ENCODE assay signal across 8 cellular contexts in the genomic region with DNA sequence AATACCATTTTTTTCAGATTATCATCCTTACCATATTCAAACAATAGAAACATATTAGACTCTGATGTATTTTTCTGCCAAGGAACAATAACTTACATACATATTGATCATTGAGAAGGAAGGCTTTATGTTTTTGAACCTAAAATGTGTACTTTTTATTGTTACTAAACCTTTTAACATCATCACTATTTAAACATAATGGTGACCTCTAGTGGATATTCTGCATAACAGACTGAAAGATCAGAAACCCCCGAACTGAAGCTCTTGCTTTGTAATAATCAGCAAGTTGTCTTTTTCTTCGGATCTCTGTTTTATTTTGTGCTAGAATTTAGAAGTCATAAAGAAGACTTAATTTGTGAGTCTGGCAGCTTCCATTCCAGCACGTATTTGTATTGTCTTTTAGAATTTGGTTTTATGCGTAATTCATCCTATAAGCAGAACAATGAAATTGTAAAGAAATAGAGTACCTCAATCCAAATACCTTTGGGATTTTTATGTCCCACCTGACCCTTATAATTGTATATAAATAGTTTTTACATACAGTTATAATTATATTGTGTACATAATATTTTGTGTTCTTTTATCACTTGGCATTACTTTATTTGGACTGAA.
DNase-seq lines count a peak whose midpoint lies in the region; ATAC-seq and TF ChIP-seq lines count a peak whose summit lies in the region.

No MANE protein-coding gene starts in this region.

- H3K4me1 ChIP-seq in BE2C (peaks cover 4% of the 10 kb centered on the region), uterus (no peaks in the 10 kb centered on the region)

- H3K36me3 ChIP-seq in BE2C (no peaks in the 10 kb centered on the region; the same call in 1 of the 2 replicates), brain microvascular endothelial cell (replicated peaks) (no peaks in the 10 kb centered on the region), uterus (no peaks in the 10 kb centered on the region)

- intact Hi-C loops in uterus (cut with DNase I; ENCODE audit: low total_unique reads) = loop anchor here (2.0 kb wide), 1 partner anchor 133 kb away; a partner anchor contains a TSS

- no peaks in the 10 kb centered on the region for H3K9me3 ChIP-seq in BE2C
- no peaks in the 10 kb centered on the region for H3K9me3 ChIP-seq in uterus

- TF ChIP-seq POLR2A in uterus (IDR thresholded peaks at IDR 0.05) = no peak

- in situ Hi-C loops in GM13977 (cut with MboI; ENCODE audit: low pct_unique_long_range_greater_than_20kb, low sequenced_read_pairs, unreplicated experiment) (loop anchor here (10.0 kb wide), 1 partner anchor 133 kb away; a partner anchor contains a TSS), brain microvascular endothelial cell (cut with HindIII; ENCODE audit: low pct_ligation_motif_present, low sequenced_read_pairs) (no loop called here)

- DNase-seq in BE2C (no peak), GM13977 (ENCODE audit: low spot score) (peak; percentile 40), NCI-H69 (lab: John Stamatoyannopoulos, UW) (peak; percentile 71), brain microvascular endothelial cell (peak; percentile 20), kidney tubule cell (ENCODE audit: low spot score) (peak; percentile 53), uterus (no peak), 8988T (no peak)

- TF ChIP-seq CTCF in BE2C (IDR thresholded peaks at IDR 0.05; ENCODE audit: low read depth, low read length) (peak; percentile 60), GM13977 (IDR thresholded peaks at IDR 0.05; ENCODE audit: extremely low read depth, insufficient read depth, missing control alignments) (peak; percentile 55), brain microvascular endothelial cell (IDR thresholded peaks at IDR 0.05; ENCODE audit: low read depth, low read length, missing control alignments) (peak; percentile 43), uterus (IDR thresholded peaks at IDR 0.05) (peak; percentile 55 to 78 (median 63))

- no peak for ATAC-seq in HG02588 (IDR thresholded peaks at IDR 0.05; ENCODE audit: unreplicated experiment)

- H3K27me3 ChIP-seq in BE2C (no peaks in the 10 kb centered on the region), brain microvascular endothelial cell (replicated peaks) (no peaks in the 10 kb centered on the region), uterus (no peaks in the 10 kb centered on the region)

- H3K4me3 ChIP-seq in BE2C (ENCODE audit: low read depth, low read length) (no peak overlapping the region), brain microvascular endothelial cell (ENCODE audit: low read depth, low read length) (no peak overlapping the region), uterus (no peak overlapping the region)

- no peak overlapping the region for H3K27ac ChIP-seq in brain microvascular endothelial cell
- H3K27ac ChIP-seq in uterus = peak overlapping the region; percentile 13 to 26

Comparison
In these comparisons a context has a peak if more than half of its experiments do, and no peak if none do; other contexts are left out.
1. DNase-seq: peak in GM13977 (single experiment), NCI-H69 (single experiment), brain microvascular endothelial cell (single experiment) and kidney tubule cell (single experiment); none in BE2C (single experiment), uterus (0 of 2) and 8988T (single experiment).
2. Peak in every context shown above with its lines, with median percentiles within 50 percentile points of each other: CTCF ChIP-seq.